8 cellular contexts compared by ENCODE assay signal in the genomic region with DNA sequence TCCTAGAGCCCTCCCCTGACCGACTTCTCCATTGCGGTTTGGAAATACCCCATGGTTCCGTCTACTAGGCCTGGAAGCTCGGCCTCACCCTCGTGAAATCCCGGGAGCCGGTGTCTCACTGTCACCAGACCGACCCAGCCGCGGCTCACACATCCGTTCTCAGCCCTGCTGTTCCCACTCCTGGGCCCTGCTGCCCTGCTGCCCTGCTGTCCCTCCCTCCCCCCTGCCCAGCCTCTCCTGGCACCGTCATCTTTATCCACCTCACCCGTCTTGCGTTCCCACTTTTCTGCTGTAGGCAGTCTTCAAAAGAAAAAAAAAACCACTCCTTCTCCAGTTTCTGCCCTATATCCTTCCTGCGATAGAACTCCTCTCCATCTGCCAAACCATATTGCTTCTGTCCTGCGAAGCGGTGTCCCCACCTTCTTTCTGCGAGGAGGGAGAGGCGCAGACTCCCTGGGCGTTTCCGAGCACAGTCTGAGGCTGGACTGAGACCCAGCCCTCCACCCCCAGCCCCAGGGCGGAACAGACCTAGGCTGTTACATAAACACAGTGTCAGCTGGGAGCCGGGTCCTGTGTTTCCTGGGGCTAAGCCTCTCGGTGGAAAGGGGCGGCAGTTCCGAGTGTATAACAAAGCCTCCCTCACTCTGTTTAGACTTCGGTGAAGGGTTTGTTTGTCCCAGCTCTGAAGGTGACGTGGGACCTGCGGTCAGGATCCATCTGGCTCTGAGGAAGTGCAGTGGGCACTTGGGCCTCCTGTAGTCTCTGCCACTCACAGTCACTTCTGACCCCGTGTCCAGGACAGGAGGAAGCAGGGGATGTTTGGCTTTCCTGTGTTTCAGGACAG. TPM values are rescaled to one million over a fixed set of nuclear protein-coding genes. Genes with fewer than 3 reads are reported as not detected.
DNase-seq lines count a peak whose midpoint lies in the region; ATAC-seq and TF ChIP-seq lines count a peak whose summit lies in the region.

No MANE protein-coding gene starts in this region.

- DNase-seq in activated T-cell treated with anti-CD3 and anti-CD28 coated beads, Interleukin-2, amount 50 U/mL, for 4 hours, result no peak
- no peak for DNase-seq in activated T-cell treated with anti-CD3 and anti-CD28 coated beads for 4 hours
- peak in 33 of 42 donors; percentile 24 to 72 (median 51) for DNase-seq in head of caudate nucleus
- peak; percentile 92 for DNase-seq in osteoblast (ENCODE audit: insufficient read length, low spot score, missing footprints)
- no peak for DNase-seq in putamen (ENCODE audit: low spot score)
- no peak for DNase-seq in NCI-H2107 (lab: John Stamatoyannopoulos, UW)

- H3K27ac Mint-ChIP-seq in activated T-helper 17 cell treated with anti-CD3 and anti-CD28 coated beads, Interleukin-2, amount 50 U/mL, for 72 hours, result peak overlapping the region; percentile 48

- H3K27me3 ChIP-seq in osteoblast (ENCODE audit: insufficient read depth, low read length), result no peaks in the 10 kb centered on the region

- H3K4me1 ChIP-seq in osteoblast (ENCODE audit: insufficient read depth, low read length), result peaks cover 29% of the 10 kb centered on the region

- intact Hi-C loops in head of caudate nucleus (cut with DNase I), result no loop called here

- H2AFZ ChIP-seq in osteoblast (ENCODE audit: low read length), result peak overlapping the region; percentile 78

- H3K9me3 ChIP-seq in osteoblast (ENCODE audit: low read depth, low read length), result no peaks in the 10 kb centered on the region

- peaks cover 7% of the 10 kb centered on the region for H3K36me3 ChIP-seq in osteoblast (ENCODE audit: insufficient read depth, low read length)

- H3K27me3 Mint-ChIP-seq in activated T-cell treated with anti-CD3 and anti-CD28 coated beads, Interleukin-2, amount 50 U/mL, for 4 hours (ENCODE audit: low read depth), result peaks cover 9% of the 10 kb centered on the region
- no peaks in the 10 kb centered on the region for H3K27me3 Mint-ChIP-seq in activated T-helper 17 cell treated with anti-CD3 and anti-CD28 coated beads, Interleukin-2, amount 50 U/mL, for 72 hours

- peaks cover 2% of the 10 kb centered on the region for H3K36me3 Mint-ChIP-seq in activated T-cell treated with anti-CD3 and anti-CD28 coated beads, Interleukin-2, amount 50 U/mL, for 4 hours (ENCODE audit: insufficient read depth)
- peaks cover 7% of the 10 kb centered on the region for H3K36me3 Mint-ChIP-seq in activated T-helper 17 cell treated with anti-CD3 and anti-CD28 coated beads, Interleukin-2, amount 50 U/mL, for 72 hours (ENCODE audit: low read depth)

- peaks cover 21% of the 10 kb centered on the region for H3K4me1 Mint-ChIP-seq in activated T-cell treated with anti-CD3 and anti-CD28 coated beads, Interleukin-2, amount 50 U/mL, for 4 hours (ENCODE audit: low read depth)
- peaks cover 14% of the 10 kb centered on the region for H3K4me1 Mint-ChIP-seq in activated T-helper 17 cell treated with anti-CD3 and anti-CD28 coated beads, Interleukin-2, amount 50 U/mL, for 72 hours

- H3K4me2 ChIP-seq in osteoblast (ENCODE audit: insufficient read depth, low read length), result peak overlapping the region; percentile 79

- H3K79me2 ChIP-seq in osteoblast (ENCODE audit: insufficient read depth, low read length), result peaks cover 72% of the 10 kb centered on the region

- peak overlapping the region; percentile 91 for H3K4me3 ChIP-seq in osteoblast (ENCODE audit: insufficient read depth, low read length)

- no peak for TF ChIP-seq CTCF in osteoblast (IDR thresholded peaks at IDR 0.05; ENCODE audit: extremely low read depth, low read depth, low read length)

- peaks cover 50% of the 10 kb centered on the region for H4K20me1 ChIP-seq in osteoblast (ENCODE audit: insufficient read depth, low read length)

- no peak for ATAC-seq in activated T-cell treated with anti-CD3 and anti-CD28 coated beads, Interleukin-2, amount 50 U/mL, for 4 hours
- no peak for ATAC-seq in activated T-helper 17 cell treated with anti-CD3 and anti-CD28 coated beads, Interleukin-2, amount 50 U/mL, for 72 hours (replicated peaks)
- ATAC-seq in GM18858 (IDR thresholded peaks at IDR 0.05; ENCODE audit: unreplicated experiment), result no peak

- peak overlapping the region; percentile 45 for H3K4me3 Mint-ChIP-seq in activated T-cell treated with anti-CD3 and anti-CD28 coated beads, Interleukin-2, amount 50 U/mL, for 4 hours
- H3K4me3 Mint-ChIP-seq in activated T-helper 17 cell treated with anti-CD3 and anti-CD28 coated beads, Interleukin-2, amount 50 U/mL, for 72 hours, result peak overlapping the region; percentile 78

- no peaks in the 10 kb centered on the region for H3K9me3 Mint-ChIP-seq in activated T-cell treated with anti-CD3 and anti-CD28 coated beads, Interleukin-2, amount 50 U/mL, for 4 hours
- H3K9me3 Mint-ChIP-seq in activated T-helper 17 cell treated with anti-CD3 and anti-CD28 coated beads, Interleukin-2, amount 50 U/mL, for 72 hours, result no peaks in the 10 kb centered on the region

- peak overlapping the region; percentile 79 for H3K27ac ChIP-seq in osteoblast (ENCODE audit: low read depth, low read length)

RNA-seq across cellular contexts. Expression of a gene that starts 2.8 kb away (rescaled TPM):
- total RNA-seq in activated T-cell treated with anti-CD3 and anti-CD28 coated beads, Interleukin-2, amount 50 U/mL, for 4 hours, result 10 to 100 TPM; 29.7 to 46.3 (median 35.1) TPM
- 10 to 100 TPM; 45.0 to 58.6 TPM for total RNA-seq in activated T-helper 17 cell treated with anti-CD3 and anti-CD28 coated beads, Interleukin-2, amount 50 U/mL, for 72 hours
- 39.8 and 45.7 TPM in 2 replicates for total RNA-seq in osteoblast

RNA-seq across cellular contexts. Expression of a gene that starts 5.8 kb away (rescaled TPM):
- 10 to 100 TPM; 70.3 to 85.3 (median 71.8) TPM for total RNA-seq in activated T-cell treated with anti-CD3 and anti-CD28 coated beads, Interleukin-2, amount 50 U/mL, for 4 hours
- 10 to 100 TPM; 72.7 to 78.4 TPM for total RNA-seq in activated T-helper 17 cell treated with anti-CD3 and anti-CD28 coated beads, Interleukin-2, amount 50 U/mL, for 72 hours
- 17.4 and 18.1 TPM in 2 replicates for total RNA-seq in osteoblast

RNA-seq across cellular contexts. Expression of a gene that starts 8.5 kb away (rescaled TPM):
- 100 to 1,000 TPM in 2 of 3 donors, 10 to 100 TPM in 1; 96.5 to 111 (median 104) TPM for total RNA-seq in activated T-cell treated with anti-CD3 and anti-CD28 coated beads, Interleukin-2, amount 50 U/mL, for 4 hours
- total RNA-seq in activated T-helper 17 cell treated with anti-CD3 and anti-CD28 coated beads, Interleukin-2, amount 50 U/mL, for 72 hours, result 10 to 100 TPM; 63.3 to 71.1 TPM
- total RNA-seq in osteoblast, result 87.6 and 95.2 TPM in 2 replicates

RNA-seq across cellular contexts. Expression of a gene that starts 29.7 kb away (rescaled TPM):
- 100 to 1,000 TPM; 107 to 125 (median 111) TPM for total RNA-seq in activated T-cell treated with anti-CD3 and anti-CD28 coated beads, Interleukin-2, amount 50 U/mL, for 4 hours
- 100 to 1,000 TPM; 114 to 135 TPM for total RNA-seq in activated T-helper 17 cell treated with anti-CD3 and anti-CD28 coated beads, Interleukin-2, amount 50 U/mL, for 72 hours
- total RNA-seq in osteoblast, result 52.2 and 61.5 TPM in 2 replicates

RNA-seq across cellular contexts. Expression of a gene that starts 31.4 kb away (rescaled TPM):
- 10 to 100 TPM; 14.1 to 15.0 (median 14.3) TPM for total RNA-seq in activated T-cell treated with anti-CD3 and anti-CD28 coated beads, Interleukin-2, amount 50 U/mL, for 4 hours
- total RNA-seq in activated T-helper 17 cell treated with anti-CD3 and anti-CD28 coated beads, Interleukin-2, amount 50 U/mL, for 72 hours, result 10 to 100 TPM in 1 of 2 donors, 1 to 10 TPM in 1; 9.0 to 23.4 TPM
- total RNA-seq in osteoblast, result 15.9 and 17.0 TPM in 2 replicates

Comparison
In these comparisons a context has a peak if more than half of its experiments do, and no peak if none do; other contexts are left out.
1. DNase-seq: peak in head of caudate nucleus (33 of 42) and osteoblast (single experiment); none in activated T-cell treated with anti-CD3 and anti-CD28 coated beads, Interleukin-2, amount 50 U/mL, for 4 hours (single experiment), activated T-cell treated with anti-CD3 and anti-CD28 coated beads for 4 hours (single experiment), putamen (single experiment) and NCI-H2107 (single experiment).